In genomic region chr5:127030259-127031146, GRCh38 we compare ENCODE assay signal across 1 cellular context.
TF ChIP-seq lines count a peak whose summit lies in the region.

A gene with protein sequence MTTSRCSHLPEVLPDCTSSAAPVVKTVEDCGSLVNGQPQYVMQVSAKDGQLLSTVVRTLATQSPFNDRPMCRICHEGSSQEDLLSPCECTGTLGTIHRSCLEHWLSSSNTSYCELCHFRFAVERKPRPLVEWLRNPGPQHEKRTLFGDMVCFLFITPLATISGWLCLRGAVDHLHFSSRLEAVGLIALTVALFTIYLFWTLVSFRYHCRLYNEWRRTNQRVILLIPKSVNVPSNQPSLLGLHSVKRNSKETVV (minus strand): TSS chr5:127030558. CDS start chr5:126918171, 112,387 bp downstream.

TF ChIP-seq in HepG2, 621 proteins besides CTCF, POLR2A, EP300 and RAD21 (continued from another document and continues in another):
- TF ChIP-seq SRF (IDR thresholded peaks at IDR 0.05; ENCODE audit: low read depth, low read length) (no peak), PPARG (CRISPR knock-in tag; conservative IDR thresholded peaks at IDR 0.05) (0 out of 2 replicates have a peak, but pooled peaks have one; percentile 26), ZNF329 (CRISPR knock-in tag; IDR thresholded peaks at IDR 0.05; ENCODE audit: low read depth) (peak; percentile 50; the same call in 1 of the 2 replicates), ZNF101 (CRISPR knock-in tag; IDR thresholded peaks at IDR 0.05; ENCODE audit: borderline replicate concordance, low read depth) (no peak), KLF6 (CRISPR knock-in tag; IDR thresholded peaks at IDR 0.05) (peak; percentile 46; the same call in 1 of the 2 replicates), ZNF614 (CRISPR knock-in tag; IDR thresholded peaks at IDR 0.05; ENCODE audit: borderline replicate concordance) (0 out of 2 replicates have a peak, but pooled peaks have one; percentile 13), ZNF766 (CRISPR knock-in tag; IDR thresholded peaks at IDR 0.05; ENCODE audit: borderline replicate concordance) (no peak; the same call in 1 of the 2 replicates), CBX5 (CRISPR knock-in tag; IDR thresholded peaks at IDR 0.05; ENCODE audit: borderline replicate concordance) (no peak; the same call in 1 of the 2 replicates), ZNF367 (CRISPR knock-in tag; IDR thresholded peaks at IDR 0.05; ENCODE audit: borderline replicate concordance) (peak; percentile 77; the same call in 1 of the 2 replicates), RCOR2 (CRISPR knock-in tag; IDR thresholded peaks at IDR 0.05) (no peak), WIZ (CRISPR knock-in tag; IDR thresholded peaks at IDR 0.05) (peak; percentile 81; the same call in 1 of the 2 replicates), HOXA3 (CRISPR knock-in tag; IDR thresholded peaks at IDR 0.05) (peak; percentile 42; the same call in 1 of the 2 replicates), ZNF136 (CRISPR knock-in tag; IDR thresholded peaks at IDR 0.05; ENCODE audit: low read depth) (peak; percentile 58; the same call in 1 of the 2 replicates), IRF2 (CRISPR knock-in tag; IDR thresholded peaks at IDR 0.05) (peak; percentile 59; the same call in 1 of the 2 replicates), ZSCAN22 (CRISPR knock-in tag; IDR thresholded peaks at IDR 0.05) (no peak; the same call in 1 of the 2 replicates), ZMYM4 (CRISPR knock-in tag; IDR thresholded peaks at IDR 0.05) (no peak; the same call in none of the 2 replicates), RAD51 (IDR thresholded peaks at IDR 0.05; ENCODE audit: borderline replicate concordance) (no peak), HOMEZ (CRISPR knock-in tag; IDR thresholded peaks at IDR 0.05; ENCODE audit: low read depth) (peak; percentile 73), ZNF318 (CRISPR knock-in tag; IDR thresholded peaks at IDR 0.05) (no peak), MBD4 (IDR thresholded peaks at IDR 0.05; ENCODE audit: borderline replicate concordance, low read length) (no peak), ETV6 (CRISPR knock-in tag; conservative IDR thresholded peaks at IDR 0.05) (peak; percentile 86; the same call in 1 of the 2 replicates), ARID5B (CRISPR knock-in tag; IDR thresholded peaks at IDR 0.05) (no peak), ZMAT5 (CRISPR knock-in tag; IDR thresholded peaks at IDR 0.05; ENCODE audit: borderline replicate concordance, low read depth) (no peak), ATF7-NPFF (CRISPR knock-in tag; IDR thresholded peaks at IDR 0.05; ENCODE audit: low read depth) (peak; percentile 87), YEATS2 (CRISPR knock-in tag; IDR thresholded peaks at IDR 0.05; ENCODE audit: borderline replicate concordance) (peak; percentile 36; the same call in 1 of the 2 replicates), HMG20B (CRISPR knock-in tag; conservative IDR thresholded peaks at IDR 0.05) (no peak), XBP1 (CRISPR knock-in tag; IDR thresholded peaks at IDR 0.05) (no peak), ZNF780A (CRISPR knock-in tag; IDR thresholded peaks at IDR 0.05) (no peak; the same call in 1 of the 2 replicates), ZNF12 (CRISPR knock-in tag; IDR thresholded peaks at IDR 0.05) (no peak), ZNF260 (CRISPR knock-in tag; IDR thresholded peaks at IDR 0.05; ENCODE audit: borderline replicate concordance, low read depth) (no peak), MED8 (CRISPR knock-in tag; IDR thresholded peaks at IDR 0.05; ENCODE audit: insufficient replicate concordance) (peak; percentile 23), ZNF468 (CRISPR knock-in tag; IDR thresholded peaks at IDR 0.05) (no peak), ZNF772 (CRISPR knock-in tag; IDR thresholded peaks at IDR 0.05) (peak; percentile 86)
- TF ChIP-seq, protein P1, sequence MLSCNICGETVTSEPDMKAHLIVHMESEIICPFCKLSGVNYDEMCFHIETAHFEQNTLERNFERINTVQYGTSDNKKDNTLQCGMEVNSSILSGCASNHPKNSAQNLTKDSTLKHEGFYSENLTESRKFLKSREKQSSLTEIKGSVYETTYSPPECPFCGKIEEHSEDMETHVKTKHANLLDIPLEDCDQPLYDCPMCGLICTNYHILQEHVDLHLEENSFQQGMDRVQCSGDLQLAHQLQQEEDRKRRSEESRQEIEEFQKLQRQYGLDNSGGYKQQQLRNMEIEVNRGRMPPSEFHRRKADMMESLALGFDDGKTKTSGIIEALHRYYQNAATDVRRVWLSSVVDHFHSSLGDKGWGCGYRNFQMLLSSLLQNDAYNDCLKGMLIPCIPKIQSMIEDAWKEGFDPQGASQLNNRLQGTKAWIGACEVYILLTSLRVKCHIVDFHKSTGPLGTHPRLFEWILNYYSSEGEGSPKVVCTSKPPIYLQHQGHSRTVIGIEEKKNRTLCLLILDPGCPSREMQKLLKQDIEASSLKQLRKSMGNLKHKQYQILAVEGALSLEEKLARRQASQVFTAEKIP (CRISPR knock-in tag; IDR thresholded peaks at IDR 0.05; ENCODE audit: borderline replicate concordance): no peak
- TF ChIP-seq, protein P2, sequence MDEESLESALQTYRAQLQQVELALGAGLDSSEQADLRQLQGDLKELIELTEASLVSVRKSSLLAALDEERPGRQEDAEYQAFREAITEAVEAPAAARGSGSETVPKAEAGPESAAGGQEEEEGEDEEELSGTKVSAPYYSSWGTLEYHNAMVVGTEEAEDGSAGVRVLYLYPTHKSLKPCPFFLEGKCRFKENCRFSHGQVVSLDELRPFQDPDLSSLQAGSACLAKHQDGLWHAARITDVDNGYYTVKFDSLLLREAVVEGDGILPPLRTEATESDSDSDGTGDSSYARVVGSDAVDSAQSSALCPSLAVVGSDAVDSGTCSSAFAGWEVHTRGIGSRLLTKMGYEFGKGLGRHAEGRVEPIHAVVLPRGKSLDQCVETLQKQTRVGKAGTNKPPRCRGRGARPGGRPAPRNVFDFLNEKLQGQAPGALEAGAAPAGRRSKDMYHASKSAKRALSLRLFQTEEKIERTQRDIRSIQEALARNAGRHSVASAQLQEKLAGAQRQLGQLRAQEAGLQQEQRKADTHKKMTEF (CRISPR knock-in tag; IDR thresholded peaks at IDR 0.05): peak; percentile 73; the same call in 1 of the 2 replicates
